Comparison of ENCODE assay signal across 2 cellular contexts in the genomic region with DNA sequence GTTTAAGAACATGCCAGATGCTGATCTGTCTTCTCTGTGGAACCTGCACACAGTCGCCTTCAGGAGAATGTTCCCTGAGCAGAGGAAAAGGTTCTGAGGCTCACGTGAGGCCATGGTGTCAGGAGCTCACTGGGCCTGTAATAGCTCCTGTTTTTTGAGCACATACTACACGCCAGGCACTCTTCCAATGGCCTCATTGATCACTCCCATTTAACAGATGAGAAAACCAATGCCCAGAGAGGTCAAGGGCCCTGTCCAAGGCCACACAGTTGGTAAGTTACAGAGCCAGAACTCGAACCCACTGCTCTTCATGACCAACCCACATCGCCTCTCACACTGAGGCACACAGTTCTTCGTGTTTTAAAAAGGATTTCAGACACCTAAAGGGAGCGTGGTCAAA.
A peak's percentile ranks its signal among the peaks of the same experiment; 100 is the strongest.
TF ChIP-seq lines count a peak whose summit lies in the region.

No MANE protein-coding gene starts in this region.

TF ChIP-seq in GM23338, 12 proteins besides CTCF, POLR2A, EP300 and RAD21:
- TF ChIP-seq EZH2phosphoT487 (IDR thresholded peaks at IDR 0.05; ENCODE audit: unreplicated experiment) (no peak), JUNB (IDR thresholded peaks at IDR 0.05; ENCODE audit: unreplicated experiment) (no peak), EZH2 (IDR thresholded peaks at IDR 0.05; ENCODE audit: low read depth, unreplicated experiment) (no peak), ETS1 (IDR thresholded peaks at IDR 0.05) (no peak), POLR2AphosphoS5 (IDR thresholded peaks at IDR 0.05; ENCODE audit: low read depth) (no peak), STAT1 (IDR thresholded peaks at IDR 0.05; ENCODE audit: unreplicated experiment) (no peak), CREB1 (CRISPR knock-in tag; IDR thresholded peaks at IDR 0.05; ENCODE audit: low read depth) (no peak), ZNF331 (CRISPR knock-in tag; IDR thresholded peaks at IDR 0.05; ENCODE audit: low read depth) (no peak), NANOG (IDR thresholded peaks at IDR 0.05; ENCODE audit: borderline replicate concordance) (no peak), ZNF114 (CRISPR knock-in tag; IDR thresholded peaks at IDR 0.05) (no peak)
- TF ChIP-seq, protein P1, sequence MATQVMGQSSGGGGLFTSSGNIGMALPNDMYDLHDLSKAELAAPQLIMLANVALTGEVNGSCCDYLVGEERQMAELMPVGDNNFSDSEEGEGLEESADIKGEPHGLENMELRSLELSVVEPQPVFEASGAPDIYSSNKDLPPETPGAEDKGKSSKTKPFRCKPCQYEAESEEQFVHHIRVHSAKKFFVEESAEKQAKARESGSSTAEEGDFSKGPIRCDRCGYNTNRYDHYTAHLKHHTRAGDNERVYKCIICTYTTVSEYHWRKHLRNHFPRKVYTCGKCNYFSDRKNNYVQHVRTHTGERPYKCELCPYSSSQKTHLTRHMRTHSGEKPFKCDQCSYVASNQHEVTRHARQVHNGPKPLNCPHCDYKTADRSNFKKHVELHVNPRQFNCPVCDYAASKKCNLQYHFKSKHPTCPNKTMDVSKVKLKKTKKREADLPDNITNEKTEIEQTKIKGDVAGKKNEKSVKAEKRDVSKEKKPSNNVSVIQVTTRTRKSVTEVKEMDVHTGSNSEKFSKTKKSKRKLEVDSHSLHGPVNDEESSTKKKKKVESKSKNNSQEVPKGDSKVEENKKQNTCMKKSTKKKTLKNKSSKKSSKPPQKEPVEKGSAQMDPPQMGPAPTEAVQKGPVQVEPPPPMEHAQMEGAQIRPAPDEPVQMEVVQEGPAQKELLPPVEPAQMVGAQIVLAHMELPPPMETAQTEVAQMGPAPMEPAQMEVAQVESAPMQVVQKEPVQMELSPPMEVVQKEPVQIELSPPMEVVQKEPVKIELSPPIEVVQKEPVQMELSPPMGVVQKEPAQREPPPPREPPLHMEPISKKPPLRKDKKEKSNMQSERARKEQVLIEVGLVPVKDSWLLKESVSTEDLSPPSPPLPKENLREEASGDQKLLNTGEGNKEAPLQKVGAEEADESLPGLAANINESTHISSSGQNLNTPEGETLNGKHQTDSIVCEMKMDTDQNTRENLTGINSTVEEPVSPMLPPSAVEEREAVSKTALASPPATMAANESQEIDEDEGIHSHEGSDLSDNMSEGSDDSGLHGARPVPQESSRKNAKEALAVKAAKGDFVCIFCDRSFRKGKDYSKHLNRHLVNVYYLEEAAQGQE (IDR thresholded peaks at IDR 0.05; ENCODE audit: unreplicated experiment): no peak

TF ChIP-seq in K562, 482 proteins besides CTCF, POLR2A, EP300 and RAD21:
- peak; percentile 38 for TF ChIP-seq RBM25 (IDR thresholded peaks at IDR 0.05; ENCODE audit: low read depth, low read length, severe bottlenecking)
- TF ChIP-seq RBM17 (IDR thresholded peaks at IDR 0.05; ENCODE audit: borderline replicate concordance, low read depth, low read length): no peak
- TF ChIP-seq BCOR (IDR thresholded peaks at IDR 0.05): peak; percentile 50; the same call in 1 of the 2 replicates
- TF ChIP-seq JUN (IDR thresholded peaks at IDR 0.05; ENCODE audit: borderline replicate concordance, low read depth, low read length): no peak
- TF ChIP-seq JUN (CRISPR knock-in tag; IDR thresholded peaks at IDR 0.05; ENCODE audit: borderline replicate concordance): no peak
